5 cellular contexts compared by ENCODE assay signal in the genomic region with DNA sequence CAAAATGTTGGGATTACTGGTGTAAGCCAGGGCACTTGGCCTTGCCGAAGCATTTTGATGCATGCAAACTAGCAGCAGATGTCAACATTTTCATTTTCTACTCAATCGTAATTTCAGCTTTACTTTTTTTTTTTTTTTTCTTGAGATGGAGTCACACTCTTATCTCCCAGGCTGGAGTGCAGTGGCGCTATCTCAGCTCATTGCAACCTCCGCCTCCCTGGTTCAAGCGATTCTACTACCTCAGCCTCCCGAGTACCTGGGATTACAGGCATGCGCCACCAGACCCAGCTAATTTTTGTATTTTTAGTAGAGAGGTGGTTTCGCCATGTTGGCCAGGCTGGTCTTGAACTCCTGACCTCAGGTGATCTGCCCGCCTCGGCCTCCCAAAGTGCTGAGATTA.
DNase-seq lines count a peak whose midpoint lies in the region; ATAC-seq, FAIRE-seq and TF ChIP-seq lines count a peak whose summit lies in the region.
"Not testable (repeated sequence)": the region's sequence is repeated elsewhere in the genome, so short reads cannot be mapped to it uniquely, and the experiment has no call there.

No MANE protein-coding gene starts in this region.

- H3K36me3 Mint-ChIP-seq in CD8-positive, alpha-beta memory T cell; endodermal cell (ENCODE audit: low read depth): not testable (repeated sequence)
- peaks cover 15% of the 10 kb centered on the region for H3K36me3 Mint-ChIP-seq in activated CD8-positive, alpha-beta T cell treated with anti-CD3 and anti-CD28 coated beads for 36 hours (ENCODE audit: low read depth)

- peak overlapping the region; percentile 9; the same call in 1 of the 2 replicates for H3K4me2 ChIP-seq in OCI-LY3 (ENCODE audit: low read length)
- not testable (repeated sequence) for H3K4me2 ChIP-seq in GM12878 (ENCODE audit: control insufficient read depth, insufficient read depth)

- H3K4me1 ChIP-seq in CD8-positive, alpha-beta memory T cell (ENCODE audit: insufficient read depth, low read length): peaks cover 35% of the 10 kb centered on the region
- H3K4me1 ChIP-seq in OCI-LY3 (ENCODE audit: low read length): peaks cover 65% of the 10 kb centered on the region
- H3K4me1 ChIP-seq in GM12878 (ENCODE audit: control insufficient read depth, insufficient read depth, low read length): peaks cover 38% of the 10 kb centered on the region
- not testable (repeated sequence) for H3K4me1 ChIP-seq in endodermal cell (ENCODE audit: control insufficient read depth, insufficient read depth, low read length)

- in situ Hi-C loops in GM12878 (cut with MboI): loop anchor here (5.0 kb wide), 1 partner anchor 232 kb away; no protein-coding TSS in a partner anchor

- H3K9ac ChIP-seq in OCI-LY3 (ENCODE audit: low read length); GM12878 (ENCODE audit: control insufficient read depth, insufficient read depth, low read length); endodermal cell (ENCODE audit: extremely low read depth, low read length, poor library complexity, severe bottlenecking): not testable (repeated sequence)

- POLR2A ChIA-PET in CD8-positive, alpha-beta memory T cell (lab: Charles Lee): not testable (repeated sequence)
- POLR2A ChIA-PET in activated CD8-positive, alpha-beta T cell treated with anti-CD3 and anti-CD28 coated beads for 36 hours (lab: Charles Lee): interaction anchor here (0.5 kb wide), 1 partner anchor 66 kb away, joined by 4 read pairs; no protein-coding TSS in a partner anchor
- POLR2A ChIA-PET in GM12878 (lab: Charles Lee): interaction anchor here (0.8 to 1.0 kb wide), 3 partner anchors 10 to 60 kb away, joined by 3 to 6 read pairs (median 3); no protein-coding TSS in a partner anchor

- RAD21 ChIA-PET in GM12878 (lab: Charles Lee; ENCODE audit: unreplicated experiment): interaction anchor here (0.6 to 1.2 kb wide), 6 partner anchors 33 to 194 kb away, joined by 3 read pairs; no protein-coding TSS in a partner anchor

- not testable (repeated sequence) for TF ChIP-seq CTCF in OCI-LY3 (IDR thresholded peaks at IDR 0.05; ENCODE audit: low read depth, low read length); activated CD8-positive, alpha-beta T cell treated with anti-CD3 and anti-CD28 coated beads for 36 hours (IDR thresholded peaks at IDR 0.05); GM12878 (IDR thresholded peaks at IDR 0.05 in 2 of 3, conservative IDR thresholded peaks at IDR 0.05 in 1 of 3; ENCODE audit: control insufficient read depth in 2 of 3, extremely low read depth in 1 of 3, insufficient read depth in 1 of 3, low read depth in 3 of 3, low read length in 3 of 3); endodermal cell (conservative IDR thresholded peaks at IDR 0.05)

- not testable (repeated sequence) for TF ChIP-seq EP300 in GM12878 (IDR thresholded peaks at IDR 0.05; ENCODE audit: borderline replicate concordance in 1 of 2, control insufficient read depth in 1 of 2, low read depth in 2 of 2, low read length in 2 of 2)

- H3K9me3 ChIP-seq in CD8-positive, alpha-beta memory T cell (ENCODE audit: low read length); OCI-LY3 (ENCODE audit: insufficient read depth, low read length); GM12878 (replicated peaks; ENCODE audit: control insufficient read depth, insufficient read depth, low read length); endodermal cell (ENCODE audit: control insufficient read depth, low read length): not testable (repeated sequence)

- not testable (repeated sequence) for H3K27me3 ChIP-seq in CD8-positive, alpha-beta memory T cell (ENCODE audit: insufficient read depth, low read length, poor library complexity, severe bottlenecking); OCI-LY3 (ENCODE audit: low read depth, low read length); GM12878 (replicated peaks in 1 of 2; ENCODE audit: control insufficient read depth in 2 of 2, insufficient read depth in 2 of 2, low read length in 1 of 2); endodermal cell (ENCODE audit: control insufficient read depth, insufficient read depth, low read length, poor library complexity, severe bottlenecking)

- H3K9me3 Mint-ChIP-seq in CD8-positive, alpha-beta memory T cell; activated CD8-positive, alpha-beta T cell treated with anti-CD3 and anti-CD28 coated beads for 36 hours; endodermal cell: not testable (repeated sequence)

- TF ChIP-seq RAD21 in GM12878 (IDR thresholded peaks at IDR 0.05; ENCODE audit: insufficient read depth, low read depth, low read length): not testable (repeated sequence)

- peaks cover 44 to 62% (median 54%) of the 10 kb centered on the region in 3 donors for H3K4me1 Mint-ChIP-seq in CD8-positive, alpha-beta memory T cell
- H3K4me1 Mint-ChIP-seq in activated CD8-positive, alpha-beta T cell treated with anti-CD3 and anti-CD28 coated beads for 36 hours (ENCODE audit: low read depth): peaks cover 59% of the 10 kb centered on the region
- peaks cover 13% of the 10 kb centered on the region for H3K4me1 Mint-ChIP-seq in endodermal cell

- not testable (repeated sequence) for BruUV-seq in GM12878 (replicated peaks; lab: Mats Ljungman, UMichigan)

- peaks cover 25% of the 10 kb centered on the region; the same call in 1 of the 2 replicates for H3K79me2 ChIP-seq in OCI-LY3 (ENCODE audit: low read length)
- peaks cover 41% of the 10 kb centered on the region for H3K79me2 ChIP-seq in GM12878 (ENCODE audit: control insufficient read depth, insufficient read depth, low read length)

- WGBS in GM12878 (ENCODE audit: insufficient coverage, insufficient replicate concordance, low lambda C conversion rate, missing lambda C conversion rate): 96% methylated on average over 10 of the region's 10 CpGs
- 94 to 97% methylated on average over 5 to 10 of the region's 10 CpGs for WGBS in endodermal cell (ENCODE audit: insufficient coverage in 1 of 2, insufficient read length in 1 of 2), 2 experiments

- ATAC-seq in activated CD8-positive, alpha-beta T cell treated with anti-CD3 and anti-CD28 coated beads for 36 hours; GM12878: not testable (repeated sequence)

- not testable (repeated sequence) for H3K36me3 ChIP-seq in CD8-positive, alpha-beta memory T cell (ENCODE audit: insufficient read depth, low read length); OCI-LY3 (replicated peaks; ENCODE audit: low read depth, low read length); GM12878 (ENCODE audit: control insufficient read depth in 2 of 2, insufficient read depth in 2 of 2, low read length in 1 of 2); endodermal cell (ENCODE audit: control insufficient read depth, insufficient read depth, low read length)

- CTCF ChIA-PET in CD8-positive, alpha-beta memory T cell (lab: Charles Lee): interaction anchor here (0.7 kb wide), 1 partner anchor 23 kb away, joined by 3 read pairs; no protein-coding TSS in a partner anchor
- CTCF ChIA-PET in activated CD8-positive, alpha-beta T cell treated with anti-CD3 and anti-CD28 coated beads for 36 hours (lab: Charles Lee); GM12878 (lab: Yijun Ruan, JAX): not testable (repeated sequence)

- H2AFZ ChIP-seq in OCI-LY3 (ENCODE audit: low read depth, low read length); GM12878 (ENCODE audit: control insufficient read depth, low read depth, low read length): not testable (repeated sequence)

- H3K27ac ChIP-seq in CD8-positive, alpha-beta memory T cell (ENCODE audit: low read depth, low read length); endodermal cell (ENCODE audit: low read depth, low read length): not testable (repeated sequence)
- H3K27ac ChIP-seq in OCI-LY3 (ENCODE audit: low read length): peak overlapping the region; percentile 15; the same call in 1 of the 2 replicates
- H3K27ac ChIP-seq in GM12878 (ENCODE audit: control insufficient read depth, insufficient read depth): peak overlapping the region; percentile 3; the same call in 1 of the 2 replicates

- H3K27me3 Mint-ChIP-seq in CD8-positive, alpha-beta memory T cell; activated CD8-positive, alpha-beta T cell treated with anti-CD3 and anti-CD28 coated beads for 36 hours; endodermal cell (ENCODE audit: insufficient read depth): not testable (repeated sequence)

- SMC1A ChIA-PET in GM12878 (lab: Charles Lee; ENCODE audit: uncharacterized antibody, unreplicated experiment): interaction anchor here (0.7 to 1.7 kb wide), 9 partner anchors 15 to 236 kb away, joined by 3 to 9 read pairs (median 4); no protein-coding TSS in a partner anchor

- not testable (repeated sequence) for DNase-seq in CD8-positive, alpha-beta memory T cell; activated CD8-positive, alpha-beta T cell treated with anti-CD3 and anti-CD28 coated beads for 36 hours; GM12878 (ENCODE audit: low read depth, low spot score); endodermal cell

- H4K20me1 ChIP-seq in OCI-LY3 (ENCODE audit: insufficient read depth, low read length); GM12878 (ENCODE audit: control insufficient read depth, insufficient read depth): not testable (repeated sequence)

- not testable (repeated sequence) for FAIRE-seq in GM12878 (lab: Jason Lieb, UNC)

- H3K4me3 Mint-ChIP-seq in CD8-positive, alpha-beta memory T cell; activated CD8-positive, alpha-beta T cell treated with anti-CD3 and anti-CD28 coated beads for 36 hours; endodermal cell: not testable (repeated sequence)

- H3K4me3 ChIP-seq in CD8-positive, alpha-beta memory T cell (ENCODE audit: low read length); OCI-LY3 (ENCODE audit: low read length); GM12878; endodermal cell (ENCODE audit: low read length): not testable (repeated sequence)

- TF ChIP-seq POLR2A in GM12878 (IDR thresholded peaks at IDR 0.05; ENCODE audit: low read depth, low read length): not testable (repeated sequence)

- peak overlapping the region in 5 of 8 donors; percentile 44 to 95 (median 81) for H3K27ac Mint-ChIP-seq in CD8-positive, alpha-beta memory T cell
- peak overlapping the region; percentile 43 for H3K27ac Mint-ChIP-seq in activated CD8-positive, alpha-beta T cell treated with anti-CD3 and anti-CD28 coated beads for 36 hours
- peak overlapping the region; percentile 14 for H3K27ac Mint-ChIP-seq in endodermal cell

- intact Hi-C loops in activated CD8-positive, alpha-beta T cell treated with anti-CD3 and anti-CD28 coated beads for 36 hours (cut with micrococcal nuclease): loop anchor here (5.0 kb wide), 3 partner anchors 33 to 232 kb away; no protein-coding TSS in a partner anchor
- intact Hi-C loops in GM12878 (cut with micrococcal nuclease; ENCODE audit: unreplicated experiment): loop anchor here (5.0 to 10.0 kb wide), 2 partner anchors 58 to 414 kb away; no protein-coding TSS in a partner anchor

Comparison
In these comparisons a context has a peak if more than half of its experiments do, and no peak if none do; other contexts are left out.
1. H3K27ac Mint-ChIP-seq: peak in every context shown above with its lines; median percentile 81 in CD8-positive, alpha-beta memory T cell; 43 in activated CD8-positive, alpha-beta T cell treated with anti-CD3 and anti-CD28 coated beads for 36 hours; 14 in endodermal cell.